ENCODE assay signal across 16 cellular contexts in genomic region chr18:48773821-48774220, GRCh38.
DNase-seq lines count a peak whose midpoint lies in the region; ATAC-seq and TF ChIP-seq lines count a peak whose summit lies in the region.
"Had no signal": no experiment of that assay in that cellular context is flagged by ENCODE, and none has a peak within 500 bp of the region (broad histone marks: within the 10 kb centered on the region; RNA-seq: fewer than 3 reads in every experiment).

No MANE protein-coding gene starts in this region.

- 56 to 76% (median 70%) methylated on average over 6 of the region's 6 CpGs for WGBS in heart left ventricle, 4 donors

- H3K36me3 ChIP-seq in heart left ventricle = no peaks in the 10 kb centered on the region

- H3K9me3 Mint-ChIP-seq in activated CD4-positive, alpha-beta T cell treated with anti-CD3 and anti-CD28 coated beads, Interleukin-2, amount 10 ng/mL, durations not matched to agents 7 days and 5 days = no peaks in the 10 kb centered on the region
- H3K9me3 Mint-ChIP-seq in neural crest cell = no peaks in the 10 kb centered on the region
- H3K9me3 Mint-ChIP-seq: CD4-positive, alpha-beta T cell had no signal

- no peak for TF ChIP-seq POLR2A in heart left ventricle (IDR thresholded peaks at IDR 0.05)

- H3K27ac ChIP-seq in heart left ventricle = peak overlapping the region in 9 of 12 donors; percentile 17 to 93 (median 64)
- H3K27ac ChIP-seq: 22Rv1, A549, C4-2B, GM23248 had no signal

- TF ChIP-seq CTCF in heart left ventricle (IDR thresholded peaks at IDR 0.05) (peak in 5 of 12 donors; percentile 8 to 32 (median 27)), neural crest cell (conservative IDR thresholded peaks at IDR 0.05) (no peak)

- H3K4me1 ChIP-seq in heart left ventricle = peaks cover 5 to 88% (median 51%) of the 10 kb centered on the region in 12 donors
- H3K4me1 ChIP-seq: Caco-2 had no signal

- CTCF ChIA-PET in activated CD4-positive, alpha-beta T cell treated with anti-CD3 and anti-CD28 coated beads, Interleukin-2, amount 10 ng/mL, durations not matched to agents 7 days and 5 days (lab: Charles Lee) = interaction anchor here (0.6 to 1.7 kb wide), 5 partner anchors 23 to 709 kb away, joined by 3 to 4 read pairs (median 3); no protein-coding TSS in a partner anchor

- no peak overlapping the region for H3K4me3 ChIP-seq in heart left ventricle
- H3K4me3 ChIP-seq: A549, GM23248 had no signal

- peak overlapping the region; percentile 46 for H3K27ac Mint-ChIP-seq in activated CD4-positive, alpha-beta T cell treated with anti-CD3 and anti-CD28 coated beads, Interleukin-2, amount 10 ng/mL, durations not matched to agents 7 days and 5 days
- H3K27ac Mint-ChIP-seq in neural crest cell (ENCODE audit: unreplicated experiment) = peak overlapping the region; percentile 43
- H3K27ac Mint-ChIP-seq: CD4-positive, alpha-beta T cell had no signal

- POLR2A ChIA-PET in activated CD4-positive, alpha-beta T cell treated with anti-CD3 and anti-CD28 coated beads, Interleukin-2, amount 10 ng/mL, durations not matched to agents 7 days and 5 days (lab: Charles Lee) = no interaction called here

- no peak overlapping the region for H3K4me3 Mint-ChIP-seq in activated CD4-positive, alpha-beta T cell treated with anti-CD3 and anti-CD28 coated beads, Interleukin-2, amount 10 ng/mL, durations not matched to agents 7 days and 5 days
- H3K4me3 Mint-ChIP-seq in neural crest cell = no peak overlapping the region
- H3K4me3 Mint-ChIP-seq: CD4-positive, alpha-beta T cell had no signal

- H3K27me3 Mint-ChIP-seq in activated CD4-positive, alpha-beta T cell treated with anti-CD3 and anti-CD28 coated beads, Interleukin-2, amount 10 ng/mL, durations not matched to agents 7 days and 5 days = no peaks in the 10 kb centered on the region
- no peaks in the 10 kb centered on the region for H3K27me3 Mint-ChIP-seq in neural crest cell (ENCODE audit: low read depth)
- H3K27me3 Mint-ChIP-seq: CD4-positive, alpha-beta T cell had no signal

- DNase-seq in activated CD4-positive, alpha-beta T cell treated with anti-CD3 and anti-CD28 coated beads, Interleukin-2, amount 10 ng/mL, durations not matched to agents 7 days and 5 days = no peak
- DNase-seq in activated CD4-positive, alpha-beta T cell treated with anti-CD3 and anti-CD28 coated beads, Interleukin-2, amount 50 U/mL, for 4 hours = no peak
- DNase-seq in heart left ventricle (peak in 2 of 5 donors; percentile 63 to 72), left ventricle myocardium superior (peak; percentile 61), neural crest cell (ENCODE audit: low read depth, low spot score) (no peak), SHP77 (lab: John Stamatoyannopoulos, UW) (no peak)
- DNase-seq in stimulated activated CD4-positive, alpha-beta T cell treated with anti-CD3 and anti-CD28 coated beads, Interleukin-12 subunit alpha, Interleukin-12 subunit beta, amount 100 ng/mL, for 4 hours = no peak
- DNase-seq in activated CD8-positive, alpha-beta memory T cell treated with anti-CD3 and anti-CD28 coated beads for 24 hours = no peak
- DNase-seq: AML-193; Caco-2; CD4-positive, alpha-beta T cell; GM23248; HCEC 1CT had no signal

- H3K27me3 ChIP-seq in heart left ventricle = no peaks in the 10 kb centered on the region

- H3K4me1 Mint-ChIP-seq in activated CD4-positive, alpha-beta T cell treated with anti-CD3 and anti-CD28 coated beads, Interleukin-2, amount 10 ng/mL, durations not matched to agents 7 days and 5 days = peaks cover 10% of the 10 kb centered on the region
- peaks cover 7% of the 10 kb centered on the region for H3K4me1 Mint-ChIP-seq in neural crest cell

- peak in 3 of 4 donors; percentile 37 to 72 (median 56) for ATAC-seq in heart left ventricle
- ATAC-seq in left ventricle myocardium superior = peak; percentile 60
- ATAC-seq: A549 had no signal

- no peaks in the 10 kb centered on the region for H3K36me3 Mint-ChIP-seq in activated CD4-positive, alpha-beta T cell treated with anti-CD3 and anti-CD28 coated beads, Interleukin-2, amount 10 ng/mL, durations not matched to agents 7 days and 5 days (ENCODE audit: low read depth)
- H3K36me3 Mint-ChIP-seq in neural crest cell (ENCODE audit: low read depth) = peaks cover 13% of the 10 kb centered on the region

- H3K9me3 ChIP-seq in heart left ventricle = no peaks in the 10 kb centered on the region
- H3K9me3 ChIP-seq: A549, Caco-2 had no signal

- intact Hi-C loops in heart left ventricle (cut with DNase I) = loop anchor here in 6 of 10 donors (5.0 to 10.0 kb wide), 8 partner anchors 62 to 641 kb away; no protein-coding TSS in a partner anchor
- intact Hi-C loops in left ventricle myocardium superior (cut with micrococcal nuclease) = no loop called here
